ENCODE assay signal across 1 cellular context in the genomic region with DNA sequence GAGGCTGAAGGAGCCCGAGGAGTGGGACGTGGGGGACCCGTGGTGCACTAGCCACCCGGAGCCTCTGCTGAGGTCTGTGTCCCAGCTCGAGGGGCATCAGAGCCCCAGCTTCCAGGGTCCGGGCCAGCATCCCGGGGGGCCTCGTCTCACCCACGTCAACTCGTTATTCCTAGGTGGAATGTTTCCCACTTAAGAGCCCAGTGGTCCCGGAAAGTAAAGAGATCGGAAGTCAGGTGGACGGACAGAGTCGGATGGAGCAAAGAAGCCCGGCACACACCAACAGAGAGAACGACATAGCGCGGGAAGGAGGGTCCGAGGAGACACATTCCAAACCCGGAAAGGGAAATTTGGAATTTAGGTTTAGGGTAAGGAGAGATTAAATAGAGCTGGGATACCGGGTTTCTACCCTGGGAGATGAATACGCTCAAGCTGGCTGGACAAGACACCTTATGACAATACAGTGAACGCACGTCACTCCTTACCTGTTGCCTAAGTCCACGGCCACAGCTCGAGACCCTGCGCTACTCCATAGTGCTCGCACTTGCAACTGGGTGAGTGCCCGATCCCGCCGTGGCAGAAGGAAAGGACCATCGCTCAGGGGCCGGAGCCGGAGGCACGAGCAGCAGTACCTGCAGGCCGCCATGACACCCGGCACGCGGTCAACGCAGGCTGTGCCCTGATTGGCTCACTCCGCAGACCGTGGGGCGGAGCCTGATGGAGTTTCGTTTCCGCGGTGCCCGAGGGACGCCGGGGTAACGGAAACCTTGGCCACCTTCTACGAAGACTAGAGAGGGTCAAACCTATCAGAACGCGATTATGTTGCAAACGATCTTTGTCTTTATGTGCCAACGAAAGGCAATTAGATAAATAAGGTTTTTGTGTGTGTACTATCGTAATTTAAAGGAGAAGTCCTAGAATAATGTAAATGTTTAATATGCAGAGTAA.
TF ChIP-seq lines count a peak whose summit lies in the region.

TSS of gene PNPT1 (minus strand) at position 664 of the 945 bp plus-strand sequence. CDS start at position 643, 21 bp downstream.

TF ChIP-seq in GM12878, 131 proteins besides CTCF, POLR2A, EP300 and RAD21 (continued from another document and continues in another):
- TF ChIP-seq E2F8 (IDR thresholded peaks at IDR 0.05; ENCODE audit: low read depth, partially characterized antibody): peak; percentile 20
- no peak for TF ChIP-seq IKZF2 (IDR thresholded peaks at IDR 0.05)
- peak; percentile 89 for TF ChIP-seq POU2F2 (IDR thresholded peaks at IDR 0.05; ENCODE audit: borderline replicate concordance, low read depth, low read length)
- no peak for TF ChIP-seq WRNIP1 (IDR thresholded peaks at IDR 0.05; ENCODE audit: borderline replicate concordance, low read depth, low read length)
- peak; percentile 98 for TF ChIP-seq NKRF (conservative IDR thresholded peaks at IDR 0.05)
- peak; percentile 99 for TF ChIP-seq YY1 (IDR thresholded peaks at IDR 0.05; ENCODE audit: low read depth, low read length)
- no peak for TF ChIP-seq CHD4 (IDR thresholded peaks at IDR 0.05)
- no peak for TF ChIP-seq FOS (IDR thresholded peaks at IDR 0.05; ENCODE audit: borderline replicate concordance, extremely low read depth, insufficient read length)
- no peak for TF ChIP-seq PRDM15 (CRISPR knock-in tag; IDR thresholded peaks at IDR 0.05)
- TF ChIP-seq DPF2 (IDR thresholded peaks at IDR 0.05): no peak
- peak; percentile 38; the same call in 1 of the 2 replicates for TF ChIP-seq STAT3 (IDR thresholded peaks at IDR 0.05; ENCODE audit: low read depth, low read length)
- no peak for TF ChIP-seq TBL1XR1 (IDR thresholded peaks at IDR 0.05; ENCODE audit: low read depth, low read length)
- TF ChIP-seq, protein P1, sequence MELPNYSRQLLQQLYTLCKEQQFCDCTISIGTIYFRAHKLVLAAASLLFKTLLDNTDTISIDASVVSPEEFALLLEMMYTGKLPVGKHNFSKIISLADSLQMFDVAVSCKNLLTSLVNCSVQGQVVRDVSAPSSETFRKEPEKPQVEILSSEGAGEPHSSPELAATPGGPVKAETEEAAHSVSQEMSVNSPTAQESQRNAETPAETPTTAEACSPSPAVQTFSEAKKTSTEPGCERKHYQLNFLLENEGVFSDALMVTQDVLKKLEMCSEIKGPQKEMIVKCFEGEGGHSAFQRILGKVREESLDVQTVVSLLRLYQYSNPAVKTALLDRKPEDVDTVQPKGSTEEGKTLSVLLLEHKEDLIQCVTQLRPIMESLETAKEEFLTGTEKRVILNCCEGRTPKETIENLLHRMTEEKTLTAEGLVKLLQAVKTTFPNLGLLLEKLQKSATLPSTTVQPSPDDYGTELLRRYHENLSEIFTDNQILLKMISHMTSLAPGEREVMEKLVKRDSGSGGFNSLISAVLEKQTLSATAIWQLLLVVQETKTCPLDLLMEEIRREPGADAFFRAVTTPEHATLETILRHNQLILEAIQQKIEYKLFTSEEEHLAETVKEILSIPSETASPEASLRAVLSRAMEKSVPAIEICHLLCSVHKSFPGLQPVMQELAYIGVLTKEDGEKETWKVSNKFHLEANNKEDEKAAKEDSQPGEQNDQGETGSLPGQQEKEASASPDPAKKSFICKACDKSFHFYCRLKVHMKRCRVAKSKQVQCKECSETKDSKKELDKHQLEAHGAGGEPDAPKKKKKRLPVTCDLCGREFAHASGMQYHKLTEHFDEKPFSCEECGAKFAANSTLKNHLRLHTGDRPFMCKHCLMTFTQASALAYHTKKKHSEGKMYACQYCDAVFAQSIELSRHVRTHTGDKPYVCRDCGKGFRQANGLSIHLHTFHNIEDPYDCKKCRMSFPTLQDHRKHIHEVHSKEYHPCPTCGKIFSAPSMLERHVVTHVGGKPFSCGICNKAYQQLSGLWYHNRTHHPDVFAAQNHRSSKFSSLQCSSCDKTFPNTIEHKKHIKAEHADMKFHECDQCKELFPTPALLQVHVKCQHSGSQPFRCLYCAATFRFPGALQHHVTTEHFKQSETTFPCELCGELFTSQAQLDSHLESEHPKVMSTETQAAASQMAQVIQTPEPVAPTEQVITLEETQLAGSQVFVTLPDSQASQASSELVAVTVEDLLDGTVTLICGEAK (IDR thresholded peaks at IDR 0.05; ENCODE audit: borderline replicate concordance): peak; percentile 67; the same call in 1 of the 2 replicates
- no peak for TF ChIP-seq CBX3 (IDR thresholded peaks at IDR 0.05; ENCODE audit: borderline replicate concordance, low read depth)
- TF ChIP-seq RFX5 (IDR thresholded peaks at IDR 0.05; ENCODE audit: low read depth, low read length): no peak
- TF ChIP-seq RELA (IDR thresholded peaks at IDR 0.05; ENCODE audit: borderline replicate concordance, partially characterized antibody): no peak
- peak; percentile 41; the same call in 1 of the 2 replicates for TF ChIP-seq PAX5 (IDR thresholded peaks at IDR 0.05; ENCODE audit: borderline replicate concordance, low read depth, low read length)
- peak; percentile 78 for TF ChIP-seq USF1 (IDR thresholded peaks at IDR 0.05; ENCODE audit: borderline replicate concordance, extremely low read length, insufficient read depth, low read depth, low read length)
- TF ChIP-seq ZBED1 (IDR thresholded peaks at IDR 0.05; ENCODE audit: borderline replicate concordance): no peak
- peak; percentile 56 for TF ChIP-seq MEF2B (IDR thresholded peaks at IDR 0.05; ENCODE audit: partially characterized antibody, poor library complexity, severe bottlenecking)
- TF ChIP-seq CREB1 (IDR thresholded peaks at IDR 0.05; ENCODE audit: low read depth): peak; percentile 45; the same call in 1 of the 2 replicates
- TF ChIP-seq MYB (IDR thresholded peaks at IDR 0.05; ENCODE audit: borderline replicate concordance, low read depth, low read length): peak; percentile 90
- peak in 1 of 2 experiments; percentile 49; a peak in 1 of 4 replicates for TF ChIP-seq ETV6 (conservative IDR thresholded peaks at IDR 0.05 in 1 of 2, IDR thresholded peaks at IDR 0.05 in 1 of 2; ENCODE audit: borderline replicate concordance in 1 of 2, low read depth in 1 of 2)
- TF ChIP-seq, protein P2, sequence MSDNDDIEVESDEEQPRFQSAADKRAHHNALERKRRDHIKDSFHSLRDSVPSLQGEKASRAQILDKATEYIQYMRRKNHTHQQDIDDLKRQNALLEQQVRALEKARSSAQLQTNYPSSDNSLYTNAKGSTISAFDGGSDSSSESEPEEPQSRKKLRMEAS (IDR thresholded peaks at IDR 0.05; ENCODE audit: low read depth, low read length): peak; percentile 99
- peak; percentile 71 for TF ChIP-seq RAD51 (IDR thresholded peaks at IDR 0.05)
- TF ChIP-seq, protein P3, sequence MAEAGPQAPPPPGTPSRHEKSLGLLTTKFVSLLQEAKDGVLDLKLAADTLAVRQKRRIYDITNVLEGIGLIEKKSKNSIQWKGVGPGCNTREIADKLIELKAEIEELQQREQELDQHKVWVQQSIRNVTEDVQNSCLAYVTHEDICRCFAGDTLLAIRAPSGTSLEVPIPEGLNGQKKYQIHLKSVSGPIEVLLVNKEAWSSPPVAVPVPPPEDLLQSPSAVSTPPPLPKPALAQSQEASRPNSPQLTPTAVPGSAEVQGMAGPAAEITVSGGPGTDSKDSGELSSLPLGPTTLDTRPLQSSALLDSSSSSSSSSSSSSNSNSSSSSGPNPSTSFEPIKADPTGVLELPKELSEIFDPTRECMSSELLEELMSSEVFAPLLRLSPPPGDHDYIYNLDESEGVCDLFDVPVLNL (IDR thresholded peaks at IDR 0.05; ENCODE audit: low read depth, low read length): no peak
- no peak for TF ChIP-seq SUPT20H (IDR thresholded peaks at IDR 0.05; ENCODE audit: borderline replicate concordance, control insufficient read depth, low read depth, low read length)
- TF ChIP-seq CHD1 (IDR thresholded peaks at IDR 0.05; ENCODE audit: low read depth, low read length): no peak
- TF ChIP-seq RB1 (IDR thresholded peaks at IDR 0.05; ENCODE audit: borderline replicate concordance): 0 out of 2 replicates have a peak, but pooled peaks have one; percentile 72
- TF ChIP-seq MYC (IDR thresholded peaks at IDR 0.05; ENCODE audit: insufficient read depth, insufficient read length, insufficient replicate concordance, low read length, severe bottlenecking): peak; percentile 93
- TF ChIP-seq ESRRA (IDR thresholded peaks at IDR 0.05; ENCODE audit: low read length): no peak
- no peak for TF ChIP-seq SUZ12 (IDR thresholded peaks at IDR 0.05; ENCODE audit: unreplicated experiment)
- no peak for TF ChIP-seq ZNF622 (IDR thresholded peaks at IDR 0.05)
- no peak for TF ChIP-seq ZNF217 (IDR thresholded peaks at IDR 0.05)
- TF ChIP-seq GATAD2B (conservative IDR thresholded peaks at IDR 0.05; ENCODE audit: low read depth): 0 out of 2 replicates have a peak, but pooled peaks have one; percentile 49
- TF ChIP-seq MTA2 (IDR thresholded peaks at IDR 0.05; ENCODE audit: low read depth): no peak
- TF ChIP-seq NRF1 (conservative IDR thresholded peaks at IDR 0.05; ENCODE audit: low read depth, low read length): no peak
- TF ChIP-seq ASH2L (IDR thresholded peaks at IDR 0.05; ENCODE audit: borderline replicate concordance, low read depth): no peak
- TF ChIP-seq BACH1 (IDR thresholded peaks at IDR 0.05; ENCODE audit: borderline replicate concordance): peak; percentile 67; the same call in 1 of the 2 replicates
- peak; percentile 75 for TF ChIP-seq RUNX3 (IDR thresholded peaks at IDR 0.05; ENCODE audit: low read length)
- peak; percentile 72; the same call in 1 of the 2 replicates for TF ChIP-seq LARP7 (IDR thresholded peaks at IDR 0.05)
- TF ChIP-seq ZBTB33 (IDR thresholded peaks at IDR 0.05): no peak
